ENCODE assay signal across 8 cellular contexts in the genomic region with DNA sequence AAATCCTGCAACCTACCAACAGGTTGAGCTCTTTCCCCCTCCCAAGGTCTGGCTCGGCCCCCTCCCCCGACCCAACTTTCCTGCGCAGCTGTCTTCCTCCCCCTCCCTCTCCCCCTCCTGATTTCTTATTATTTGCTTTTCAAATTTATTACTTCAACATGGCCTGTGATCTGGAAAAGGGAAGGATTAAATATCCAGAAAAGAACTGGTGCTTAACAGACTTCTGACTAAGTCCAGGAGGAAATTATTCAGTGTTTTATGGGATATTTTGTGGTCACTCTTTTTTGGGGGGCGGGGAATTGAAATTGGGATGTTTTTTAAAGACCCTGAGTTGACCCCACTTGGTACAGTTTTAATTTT. TPM values are rescaled to one million over a fixed set of nuclear protein-coding genes. Genes with fewer than 3 reads are reported as not detected.
A peak's percentile ranks its signal among the peaks of the same experiment; 100 is the strongest.
DNase-seq lines count a peak whose midpoint lies in the region; ATAC-seq, FAIRE-seq and TF ChIP-seq lines count a peak whose summit lies in the region.

No MANE protein-coding gene starts in this region.

- no peak for FAIRE-seq in HepG2 (lab: Jason Lieb, UNC)

- TF ChIP-seq RAD21 in HepG2 (CRISPR knock-in tag; IDR thresholded peaks at IDR 0.05): no peak

- H3K4me3 ChIP-seq in heart right ventricle (peak overlapping the region; percentile 34 to 94 (median 76)), HepG2 (replicated peaks in 1 of 3; ENCODE audit: insufficient read depth in 1 of 3, low read depth in 2 of 3, low read length in 3 of 3) (peak overlapping the region; percentile 93 to 96 (median 94)), tibial nerve (peak overlapping the region; percentile 60 to 93 (median 82))

- no peak for TF ChIP-seq POLR2A in HepG2 (IDR thresholded peaks at IDR 0.05; ENCODE audit: insufficient read depth in 1 of 2, low read depth in 2 of 2, low read length in 2 of 2)
- TF ChIP-seq POLR2A in tibial nerve (IDR thresholded peaks at IDR 0.05): no peak

- no peak overlapping the region for H2AFZ ChIP-seq in HepG2 (ENCODE audit: low read length)

- BruUV-seq in HepG2 (replicated peaks; lab: Mats Ljungman, UMichigan): no TSS peak

- POLR2A ChIA-PET in HepG2 (lab: Yijun Ruan, JAX): interaction anchor here (0.6 to 2.1 kb wide), 12 partner anchors 12 to 567 kb away, joined by 3 to 12 read pairs (median 4); a partner anchor contains a TSS

- H4K20me1 ChIP-seq in HepG2 (ENCODE audit: insufficient read depth, low read length): peaks cover 4% of the 10 kb centered on the region; the same call in 1 of the 2 replicates

- in situ Hi-C loops in HepG2 (cut with HindIII; ENCODE audit: extremely low pct_ligation_motif_present, low pct_unique_long_range_greater_than_20kb): loop anchor here (5.0 to 10.0 kb wide), 3 partner anchors 143 to 351 kb away; no protein-coding TSS in a partner anchor

- TF ChIP-seq EP300 in HepG2 (IDR thresholded peaks at IDR 0.05; ENCODE audit: low read depth in 2 of 2, low read length in 2 of 2) (no peak), HepG2 (CRISPR knock-in tag; IDR thresholded peaks at IDR 0.05; ENCODE audit: borderline replicate concordance) (no peak), tibial nerve (IDR thresholded peaks at IDR 0.05) (no peak)

- H3K36me3 ChIP-seq in heart right ventricle (no peaks in the 10 kb centered on the region), HepG2 (replicated peaks in 1 of 2; ENCODE audit: control insufficient read depth in 1 of 2, insufficient read depth in 2 of 2, low read length in 2 of 2) (no peaks in the 10 kb centered on the region), tibial nerve (no peaks in the 10 kb centered on the region)

- TF ChIP-seq CTCF in heart right ventricle (IDR thresholded peaks at IDR 0.05) (no peak), HepG2 (CRISPR knock-in tag; IDR thresholded peaks at IDR 0.05) (no peak), tibial nerve (IDR thresholded peaks at IDR 0.05) (no peak)

- ATAC-seq in heart right ventricle: peak in 2 of 8 donors; percentile 2 to 4
- ATAC-seq in Right ventricle myocardium inferior: no peak
- no peak for ATAC-seq in HepG2
- ATAC-seq in HG02970 (IDR thresholded peaks at IDR 0.05; ENCODE audit: low FRiP score, unreplicated experiment): no peak
- no peak for ATAC-seq in GM21360 (IDR thresholded peaks at IDR 0.05; ENCODE audit: unreplicated experiment)

- peaks cover 6 to 35% (median 16%) of the 10 kb centered on the region in 9 donors for H3K4me1 ChIP-seq in heart right ventricle
- H3K4me1 ChIP-seq in HepG2 (ENCODE audit: insufficient read depth, low read length): peaks cover 50% of the 10 kb centered on the region
- peaks cover 0 to 28% (median 15%) of the 10 kb centered on the region in 4 donors for H3K4me1 ChIP-seq in tibial nerve

- H3K27me3 ChIP-seq in heart right ventricle: no peaks in the 10 kb centered on the region
- H3K27me3 ChIP-seq in HepG2 (ENCODE audit: control insufficient read depth in 1 of 2, insufficient read depth in 2 of 2, low read length in 2 of 2): no peaks in the 10 kb centered on the region; a peak in 1 of 5 replicates
- H3K27me3 ChIP-seq in tibial nerve: no peaks in the 10 kb centered on the region

- peaks cover 69% of the 10 kb centered on the region for H3K79me2 ChIP-seq in HepG2 (ENCODE audit: insufficient read depth, low read length)

- peak overlapping the region; percentile 72 to 99 (median 94) for H3K27ac ChIP-seq in heart right ventricle
- peak overlapping the region; percentile 94 for H3K27ac ChIP-seq in HepG2 (ENCODE audit: extremely low read length, insufficient read depth, low read length)
- peak overlapping the region; percentile 71 to 98 (median 92) for H3K27ac ChIP-seq in tibial nerve

- H3K4me2 ChIP-seq in HepG2 (ENCODE audit: low read depth, low read length): peak overlapping the region; percentile 90

- intact Hi-C loops in heart right ventricle (cut with DNase I): loop anchor here in 9 of 10 donors (2.0 to 10.0 kb wide), 10 partner anchors 38 to 178 kb away; no protein-coding TSS in a partner anchor
- intact Hi-C loops in Right ventricle myocardium inferior (cut with DNase I): loop anchor here (2.0 to 5.0 kb wide), 3 partner anchors 38 to 143 kb away; no protein-coding TSS in a partner anchor
- intact Hi-C loops in HepG2 (cut with micrococcal nuclease; ENCODE audit: unreplicated experiment): loop anchor here (1.0 to 5.0 kb wide), 4 partner anchors 60 to 363 kb away; a partner anchor contains a TSS

- WGBS in heart right ventricle, 2 donors: 20 to 21% methylated on average over 4 of the region's 4 CpGs
- WGBS in HepG2 (ENCODE audit: low lambda C conversion rate): 11% methylated on average over 4 of the region's 4 CpGs
- 14 to 16% methylated on average over 4 of the region's 4 CpGs for WGBS in tibial nerve, 2 donors

- CTCF ChIA-PET in HepG2 (lab: Yijun Ruan, JAX; ENCODE audit: low intra/inter-chr PET ratio, low total read pairs): no interaction called here

- peak overlapping the region; percentile 96 for H3K9ac ChIP-seq in HepG2 (ENCODE audit: insufficient read depth, low read depth, low read length)

- DNase-seq in heart right ventricle (no peak), Right ventricle myocardium inferior (ENCODE audit: missing footprints) (no peak), amniotic epithelial cell (ENCODE audit: low read depth) (peak; percentile 31), HepG2 (ENCODE audit: low spot score) (no peak), tibial nerve (ENCODE audit: low spot score in 2 of 2) (no peak), NCI-H524 treated with DMSO at 0.1 percent for 48 hours (lab: John Stamatoyannopoulos, UW) (no peak)

- peaks cover 0 to 2% (median 0%) of the 10 kb centered on the region in 11 donors for H3K9me3 ChIP-seq in heart right ventricle
- no peaks in the 10 kb centered on the region for H3K9me3 ChIP-seq in HepG2 (ENCODE audit: low read length)
- no peaks in the 10 kb centered on the region for H3K9me3 ChIP-seq in tibial nerve

TF ChIP-seq in HepG2, 621 proteins besides CTCF, POLR2A, EP300 and RAD21:
- TF ChIP-seq, protein P1, sequence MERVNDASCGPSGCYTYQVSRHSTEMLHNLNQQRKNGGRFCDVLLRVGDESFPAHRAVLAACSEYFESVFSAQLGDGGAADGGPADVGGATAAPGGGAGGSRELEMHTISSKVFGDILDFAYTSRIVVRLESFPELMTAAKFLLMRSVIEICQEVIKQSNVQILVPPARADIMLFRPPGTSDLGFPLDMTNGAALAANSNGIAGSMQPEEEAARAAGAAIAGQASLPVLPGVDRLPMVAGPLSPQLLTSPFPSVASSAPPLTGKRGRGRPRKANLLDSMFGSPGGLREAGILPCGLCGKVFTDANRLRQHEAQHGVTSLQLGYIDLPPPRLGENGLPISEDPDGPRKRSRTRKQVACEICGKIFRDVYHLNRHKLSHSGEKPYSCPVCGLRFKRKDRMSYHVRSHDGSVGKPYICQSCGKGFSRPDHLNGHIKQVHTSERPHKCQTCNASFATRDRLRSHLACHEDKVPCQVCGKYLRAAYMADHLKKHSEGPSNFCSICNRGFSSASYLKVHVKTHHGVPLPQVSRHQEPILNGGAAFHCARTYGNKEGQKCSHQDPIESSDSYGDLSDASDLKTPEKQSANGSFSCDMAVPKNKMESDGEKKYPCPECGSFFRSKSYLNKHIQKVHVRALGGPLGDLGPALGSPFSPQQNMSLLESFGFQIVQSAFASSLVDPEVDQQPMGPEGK (CRISPR knock-in tag; IDR thresholded peaks at IDR 0.05): 0 out of 2 replicates have a peak, but pooled peaks have one; percentile 22
- no peak for TF ChIP-seq FOXA3 (CRISPR knock-in tag; IDR thresholded peaks at IDR 0.05)
TF ChIP-seq in HepG2: peak in this region for 1.

RNA-seq across cellular contexts. Expression of a gene that starts 2.5 kb away (rescaled TPM):
- total RNA-seq in heart right ventricle (100 to 1,000 TPM in 1 of 10 donors, 10 to 100 TPM in 9; 12.9 to 108 (median 26.5) TPM), Right ventricle myocardium inferior (14.0 TPM), HepG2 (2016; rRNA removed; fragmentation: Illumina TruSeq; extraction: Trizol) (6.2 and 7.9 TPM in 2 replicates), tibial nerve (10 to 100 TPM; 47.4 to 82.2 (median 62.6) TPM)
- polyA plus RNA-seq in heart right ventricle (1 to 10 TPM; 5.3 to 5.8 TPM), HepG2 (2011; rRNA removed) (14.5 and 21.1 TPM in 2 replicates)
- 0.51 and 1.4 TPM in 2 replicates for total RNA-seq in HepG2 (2016; cell fraction: cytosol; rRNA removed; fragmentation: Illumina TruSeq; extraction: Trizol; ENCODE audit: low read depth)
- 6.4 and 7.4 TPM in 2 replicates for total RNA-seq in HepG2 (2016; cell fraction: insoluble cytoplasmic fraction; rRNA removed; fragmentation: Illumina TruSeq; extraction: Trizol)
- total RNA-seq in HepG2 (2016; cell fraction: membrane; rRNA removed; fragmentation: Illumina TruSeq; extraction: Trizol): 2.4 and 2.6 TPM in 2 replicates
- 14.1 and 15.4 TPM in 2 replicates for total RNA-seq in HepG2 (2016; cell fraction: nucleus; rRNA removed; fragmentation: Illumina TruSeq; extraction: Trizol)
- polyA plus RNA-seq in HepG2 (2011; cell fraction: cytosol; rRNA removed): 10.9 and 13.9 TPM in 2 replicates
- polyA plus RNA-seq in HepG2 (2011; cell fraction: nucleus; rRNA removed): 14.6 and 21.9 TPM in 2 replicates
- polyA plus RNA-seq in HepG2 (2012): 14.5 and 16.7 TPM in 2 replicates
- polyA plus RNA-seq in HepG2 (2016; cell fraction: cytosol; fragmentation: Illumina TruSeq; extraction: Trizol; ENCODE audit: low read depth): 0.14 and 0.15 TPM in 2 replicates
- 4.7 and 5.3 TPM in 2 replicates for polyA plus RNA-seq in HepG2 (2016; cell fraction: insoluble cytoplasmic fraction; fragmentation: Illumina TruSeq; extraction: Trizol; ENCODE audit: low read depth)
- polyA plus RNA-seq in HepG2 (2016; cell fraction: membrane; fragmentation: Illumina TruSeq; extraction: Trizol; ENCODE audit: low read depth): 0.54 and 0.63 TPM in 2 replicates
- 6.4 and 7.2 TPM in 2 replicates for polyA plus RNA-seq in HepG2 (2016; cell fraction: nucleus; fragmentation: Illumina TruSeq; extraction: Trizol; ENCODE audit: insufficient read depth, low read depth)
- polyA minus RNA-seq in HepG2 (2011; rRNA and poly(A)+ RNA removed; ENCODE audit: low replicate concordance): 50.5 and 55.3 TPM in 2 replicates
- polyA minus RNA-seq in HepG2 (2011; cell fraction: cytosol; rRNA and poly(A)+ RNA removed): 30.8 and 33.9 TPM in 2 replicates
- 111 and 117 TPM in 2 replicates for polyA minus RNA-seq in HepG2 (2011; cell fraction: nucleus; rRNA and poly(A)+ RNA removed)
